In genomic region chr10:5645375-5645774, GRCh38 we compare ENCODE assay signal across 15 cellular contexts. TPM values are rescaled to one million over a fixed set of nuclear protein-coding genes. Genes with fewer than 3 reads are reported as not detected.
DNase-seq lines count a peak whose midpoint lies in the region; ATAC-seq, FAIRE-seq and TF ChIP-seq lines count a peak whose summit lies in the region.
"Had no signal": no experiment of that assay in that cellular context is flagged by ENCODE, and none has a peak within 500 bp of the region (broad histone marks: within the 10 kb centered on the region; RNA-seq: fewer than 3 reads in every experiment).

No MANE protein-coding gene starts in this region.

- peak; percentile 87 for FAIRE-seq in GM12891 (lab: Jason Lieb, UNC)
- FAIRE-seq: bronchial epithelial cell, keratinocyte had no signal

- H4K20me1 ChIP-seq in OCI-LY7 (ENCODE audit: insufficient read depth, low read length): no peaks in the 10 kb centered on the region

- peak overlapping the region; percentile 85 for H3K27ac ChIP-seq in OCI-LY7 (ENCODE audit: low read depth, low read length, poor library complexity, severe bottlenecking)
- H3K27ac ChIP-seq in right atrium auricular region: peak overlapping the region; percentile 62 to 71
- peak overlapping the region; percentile 41 to 68 (median 55) for H3K27ac ChIP-seq in sigmoid colon

- H3K27me3 ChIP-seq in right atrium auricular region: no peaks in the 10 kb centered on the region
- H3K27me3 ChIP-seq in sigmoid colon: no peaks in the 10 kb centered on the region

- peak overlapping the region; percentile 61 for H3K4me2 ChIP-seq in OCI-LY7 (ENCODE audit: low read length)

- no peaks in the 10 kb centered on the region for H3K9me2 ChIP-seq in OCI-LY7 (ENCODE audit: insufficient read depth, low read length)

- H3K4me3 ChIP-seq in OCI-LY7 (ENCODE audit: low read depth, low read length, poor library complexity, severe bottlenecking) (peak overlapping the region; percentile 34), right atrium auricular region (no peak overlapping the region), sigmoid colon (no peak overlapping the region)

- H3K36me3 ChIP-seq in OCI-LY7 (ENCODE audit: insufficient read depth, low read length) (peaks cover 70% of the 10 kb centered on the region), right atrium auricular region (peaks cover 40% of the 10 kb centered on the region), sigmoid colon (peaks cover 2 to 77% (median 27%) of the 10 kb centered on the region in 4 donors)

- 16 to 41% methylated on average over 11 of the region's 11 CpGs for WGBS in sigmoid colon, 2 donors

- DNase-seq in GM12891 (ENCODE audit: insufficient read length, low spot score): no peak
- peak; percentile 83 for DNase-seq in OCI-LY7 (ENCODE audit: low spot score)
- DNase-seq in right atrium auricular region (ENCODE audit: low spot score): peak; percentile 78
- DNase-seq in sigmoid colon: peak; percentile 79
- DNase-seq in stimulated activated CD4-positive, alpha-beta T cell treated with anti-CD3 and anti-CD28 coated beads, Interleukin-1b, Interleukin-23, amount 100 ng/mL, for 48 hours: no peak
- no peak for DNase-seq in AG20443 (ENCODE audit: low spot score)
- DNase-seq: erythroblast, NCI-H2081, occipital lobe had no signal

- CTCF ChIA-PET in OCI-LY7 (lab: Charles Lee; ENCODE audit: unreplicated experiment): no interaction called here

- intact Hi-C loops in OCI-LY7 (cut with micrococcal nuclease; ENCODE audit: unreplicated experiment) (no loop called here), sigmoid colon (cut with DNase I) (no loop called here)

- ATAC-seq in HG03135 (IDR thresholded peaks at IDR 0.05; ENCODE audit: unreplicated experiment) (no peak), GM19395 (IDR thresholded peaks at IDR 0.05; ENCODE audit: unreplicated experiment) (no peak)
- ATAC-seq: HCT116, WTC11 had no signal

- peaks cover 33% of the 10 kb centered on the region for H3K4me1 ChIP-seq in OCI-LY7 (ENCODE audit: insufficient read depth, low read length, poor library complexity, severe bottlenecking)
- H3K4me1 ChIP-seq in right atrium auricular region: peaks cover 0 to 41% of the 10 kb centered on the region in 2 donors
- H3K4me1 ChIP-seq in sigmoid colon: no peaks in the 10 kb centered on the region

- TF ChIP-seq POLR2A in GM12891 (IDR thresholded peaks at IDR 0.05; ENCODE audit: low read depth, low read length) (no peak), sigmoid colon (IDR thresholded peaks at IDR 0.05) (no peak)

- POLR2A ChIA-PET in OCI-LY7 (lab: Charles Lee): interaction anchor here (0.5 to 1.9 kb wide), 5 partner anchors 18 to 179 kb away, joined by 3 to 6 read pairs (median 4); no protein-coding TSS in a partner anchor

- H3K79me2 ChIP-seq in OCI-LY7 (ENCODE audit: insufficient read depth, low read depth, low read length): no peaks in the 10 kb centered on the region

- BruUV-seq in OCI-LY7 (replicated peaks; lab: Mats Ljungman, UMichigan): no TSS peak

- H3K9me3 ChIP-seq in OCI-LY7 (ENCODE audit: low read length) (no peaks in the 10 kb centered on the region), right atrium auricular region (no peaks in the 10 kb centered on the region), sigmoid colon (no peaks in the 10 kb centered on the region)

- no peak for TF ChIP-seq CTCF in OCI-LY7 (conservative IDR thresholded peaks at IDR 0.05; ENCODE audit: low read length)
- no peak for TF ChIP-seq CTCF in right atrium auricular region (IDR thresholded peaks at IDR 0.05)
- no peak for TF ChIP-seq CTCF in sigmoid colon (IDR thresholded peaks at IDR 0.05)

- no peak for TF ChIP-seq EP300 in sigmoid colon (IDR thresholded peaks at IDR 0.05)

- H2AFZ ChIP-seq in OCI-LY7 (ENCODE audit: low read length): peak overlapping the region; percentile 46; the same call in 1 of the 2 replicates

TF ChIP-seq in GM12891, 5 proteins besides CTCF, POLR2A, EP300 and RAD21:
- TF ChIP-seq SPI1 (IDR thresholded peaks at IDR 0.05; ENCODE audit: low read depth, low read length) (no peak), PAX5 (IDR thresholded peaks at IDR 0.05; ENCODE audit: insufficient read depth, low read length, severe bottlenecking) (no peak), POLR2AphosphoS5 (IDR thresholded peaks at IDR 0.05; ENCODE audit: low read depth, low read length) (no peak), POU2F2 (IDR thresholded peaks at IDR 0.05; ENCODE audit: low read depth, low read length) (no peak), TAF1 (IDR thresholded peaks at IDR 0.05; ENCODE audit: low read depth, low read length) (no peak)
TF ChIP-seq in GM12891: peak in this region for 0.

RNA-seq across cellular contexts. Expression of gene ASB13, which starts 21.0 kb away (rescaled TPM):
- polyA plus RNA-seq in GM12891 (2012; ENCODE audit: low read depth, missing spikeins): 6.8 TPM
- total RNA-seq in OCI-LY7 (2014; rRNA removed; shearing (Covaris generic)): 23.2 and 25.6 TPM in 2 replicates
- total RNA-seq in OCI-LY7 (2022): 90.4 and 108 TPM in 2 replicates
- 10 to 100 TPM; 10.5 to 14.3 TPM for total RNA-seq in right atrium auricular region
- 10 to 100 TPM; 13.2 to 23.5 (median 17.1) TPM for total RNA-seq in sigmoid colon
- polyA plus RNA-seq in sigmoid colon: 10 to 100 TPM; 26.5 to 52.0 (median 48.0) TPM

RNA-seq across cellular contexts. Expression of gene TASOR2, which starts 39.3 kb away (rescaled TPM):
- polyA plus RNA-seq in GM12891 (2012; ENCODE audit: low read depth, missing spikeins): 11.8 TPM
- total RNA-seq in OCI-LY7 (2014; rRNA removed; shearing (Covaris generic)): 103 and 113 TPM in 2 replicates
- total RNA-seq in OCI-LY7 (2022): 116 and 127 TPM in 2 replicates
- total RNA-seq in right atrium auricular region: 10 to 100 TPM; 41.7 to 47.3 TPM
- total RNA-seq in sigmoid colon: 10 to 100 TPM; 56.6 to 66.7 (median 58.8) TPM
- 10 to 100 TPM in 1 of 3 donors, 1 to 10 TPM in 2; 3.5 to 12.7 (median 4.8) TPM for polyA plus RNA-seq in sigmoid colon

Comparison
In these comparisons a context has a peak if more than half of its experiments do, and no peak if none do; other contexts are left out.
1. DNase-seq: peak in OCI-LY7 (single experiment), right atrium auricular region (single experiment) and sigmoid colon (single experiment); none in GM12891 (single experiment), stimulated activated CD4-positive, alpha-beta T cell treated with anti-CD3 and anti-CD28 coated beads, Interleukin-1b, Interleukin-23, amount 100 ng/mL, for 48 hours (single experiment) and AG20443 (single experiment).
2. Peak in every context shown above with its lines, with median percentiles within 50 percentile points of each other: H3K27ac ChIP-seq.